ENCODE assay signal across 1 cellular context in the genomic region with DNA sequence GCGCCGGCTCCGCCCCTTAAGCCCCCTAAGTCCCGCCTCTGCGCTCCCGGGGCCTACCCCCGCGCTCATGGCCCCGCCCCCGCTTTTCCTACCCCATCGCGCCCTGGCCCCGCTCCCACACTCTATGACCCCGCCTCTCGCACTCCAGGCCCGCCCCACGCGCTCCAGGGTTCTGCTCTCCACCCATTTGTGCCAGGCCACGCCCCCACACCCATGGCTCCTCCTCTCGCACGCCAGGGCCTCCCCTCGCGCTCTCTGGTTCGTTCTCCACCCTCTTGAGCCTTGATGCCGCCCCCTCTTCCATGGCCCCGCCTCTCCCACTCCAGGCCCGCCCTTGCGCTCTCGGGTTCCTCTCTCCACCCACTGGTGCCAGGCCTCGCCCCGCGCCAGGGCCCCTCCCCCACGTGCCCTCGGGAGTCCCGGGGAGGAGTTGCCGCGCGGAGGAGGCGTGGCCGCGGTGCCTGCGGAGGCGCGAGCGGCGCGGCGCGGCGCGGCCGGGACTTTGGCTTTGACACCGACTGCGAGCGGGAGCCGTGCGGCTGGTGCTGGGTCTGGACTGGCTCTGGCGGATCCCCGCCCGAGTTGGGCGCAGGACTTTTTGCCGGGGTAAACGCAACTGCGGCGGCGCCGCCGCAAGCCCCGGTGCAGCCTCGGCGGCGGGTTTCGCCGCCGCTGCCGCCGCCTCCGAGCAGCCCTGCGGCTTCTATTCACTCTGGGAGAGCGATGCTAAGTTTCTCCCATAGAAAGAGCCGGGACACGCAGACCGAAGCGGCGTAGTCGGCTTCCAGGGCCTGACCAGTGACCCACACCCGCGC.
TF ChIP-seq lines count a peak whose summit lies in the region.

Gene EEPD1, plus strand, starts transcription at position 499 of the 815 bp plus-strand sequence. CDS start 1,071 bp downstream, outside the sequence.

TF ChIP-seq in HepG2, 621 proteins besides CTCF, POLR2A, EP300 and RAD21 (continued from another document and continues in another):
- TF ChIP-seq, protein P1, sequence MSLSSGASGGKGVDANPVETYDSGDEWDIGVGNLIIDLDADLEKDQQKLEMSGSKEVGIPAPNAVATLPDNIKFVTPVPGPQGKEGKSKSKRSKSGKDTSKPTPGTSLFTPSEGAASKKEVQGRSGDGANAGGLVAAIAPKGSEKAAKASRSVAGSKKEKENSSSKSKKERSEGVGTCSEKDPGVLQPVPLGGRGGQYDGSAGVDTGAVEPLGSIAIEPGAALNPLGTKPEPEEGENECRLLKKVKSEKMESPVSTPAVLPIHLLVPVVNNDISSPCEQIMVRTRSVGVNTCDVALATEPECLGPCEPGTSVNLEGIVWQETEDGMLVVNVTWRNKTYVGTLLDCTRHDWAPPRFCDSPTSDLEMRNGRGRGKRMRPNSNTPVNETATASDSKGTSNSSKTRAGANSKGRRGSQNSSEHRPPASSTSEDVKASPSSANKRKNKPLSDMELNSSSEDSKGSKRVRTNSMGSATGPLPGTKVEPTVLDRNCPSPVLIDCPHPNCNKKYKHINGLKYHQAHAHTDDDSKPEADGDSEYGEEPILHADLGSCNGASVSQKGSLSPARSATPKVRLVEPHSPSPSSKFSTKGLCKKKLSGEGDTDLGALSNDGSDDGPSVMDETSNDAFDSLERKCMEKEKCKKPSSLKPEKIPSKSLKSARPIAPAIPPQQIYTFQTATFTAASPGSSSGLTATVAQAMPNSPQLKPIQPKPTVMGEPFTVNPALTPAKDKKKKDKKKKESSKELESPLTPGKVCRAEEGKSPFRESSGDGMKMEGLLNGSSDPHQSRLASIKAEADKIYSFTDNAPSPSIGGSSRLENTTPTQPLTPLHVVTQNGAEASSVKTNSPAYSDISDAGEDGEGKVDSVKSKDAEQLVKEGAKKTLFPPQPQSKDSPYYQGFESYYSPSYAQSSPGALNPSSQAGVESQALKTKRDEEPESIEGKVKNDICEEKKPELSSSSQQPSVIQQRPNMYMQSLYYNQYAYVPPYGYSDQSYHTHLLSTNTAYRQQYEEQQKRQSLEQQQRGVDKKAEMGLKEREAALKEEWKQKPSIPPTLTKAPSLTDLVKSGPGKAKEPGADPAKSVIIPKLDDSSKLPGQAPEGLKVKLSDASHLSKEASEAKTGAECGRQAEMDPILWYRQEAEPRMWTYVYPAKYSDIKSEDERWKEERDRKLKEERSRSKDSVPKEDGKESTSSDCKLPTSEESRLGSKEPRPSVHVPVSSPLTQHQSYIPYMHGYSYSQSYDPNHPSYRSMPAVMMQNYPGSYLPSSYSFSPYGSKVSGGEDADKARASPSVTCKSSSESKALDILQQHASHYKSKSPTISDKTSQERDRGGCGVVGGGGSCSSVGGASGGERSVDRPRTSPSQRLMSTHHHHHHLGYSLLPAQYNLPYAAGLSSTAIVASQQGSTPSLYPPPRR (CRISPR knock-in tag; IDR thresholded peaks at IDR 0.05; ENCODE audit: borderline replicate concordance), result no peak
- no peak for TF ChIP-seq DNMT1 (CRISPR knock-in tag; IDR thresholded peaks at IDR 0.05)
- TF ChIP-seq ASH2L (IDR thresholded peaks at IDR 0.05; ENCODE audit: insufficient read length, low read depth, low read length), result peak; percentile 60
- no peak for TF ChIP-seq MAFF (IDR thresholded peaks at IDR 0.05; ENCODE audit: low read depth, low read length)
- 0 out of 2 replicates have a peak, but pooled peaks have one; percentile 9 for TF ChIP-seq ZNF670 (CRISPR knock-in tag; IDR thresholded peaks at IDR 0.05; ENCODE audit: borderline replicate concordance)
- peak; percentile 20; the same call in 1 of the 2 replicates for TF ChIP-seq CREB1 (IDR thresholded peaks at IDR 0.05)
- TF ChIP-seq CREB1 (CRISPR knock-in tag; IDR thresholded peaks at IDR 0.05), result no peak
- TF ChIP-seq HNRNPUL1 (IDR thresholded peaks at IDR 0.05; ENCODE audit: low read depth, low read length), result no peak; the same call in 1 of the 2 replicates
- no peak for TF ChIP-seq ZMYM3 (CRISPR knock-in tag; IDR thresholded peaks at IDR 0.05)
- TF ChIP-seq THYN1 (CRISPR knock-in tag; IDR thresholded peaks at IDR 0.05; ENCODE audit: borderline replicate concordance, low read depth), result no peak
- no peak for TF ChIP-seq TERF1 (CRISPR knock-in tag; IDR thresholded peaks at IDR 0.05)
- no peak for TF ChIP-seq CBX1 (IDR thresholded peaks at IDR 0.05; ENCODE audit: low read depth)
- TF ChIP-seq, protein P2, sequence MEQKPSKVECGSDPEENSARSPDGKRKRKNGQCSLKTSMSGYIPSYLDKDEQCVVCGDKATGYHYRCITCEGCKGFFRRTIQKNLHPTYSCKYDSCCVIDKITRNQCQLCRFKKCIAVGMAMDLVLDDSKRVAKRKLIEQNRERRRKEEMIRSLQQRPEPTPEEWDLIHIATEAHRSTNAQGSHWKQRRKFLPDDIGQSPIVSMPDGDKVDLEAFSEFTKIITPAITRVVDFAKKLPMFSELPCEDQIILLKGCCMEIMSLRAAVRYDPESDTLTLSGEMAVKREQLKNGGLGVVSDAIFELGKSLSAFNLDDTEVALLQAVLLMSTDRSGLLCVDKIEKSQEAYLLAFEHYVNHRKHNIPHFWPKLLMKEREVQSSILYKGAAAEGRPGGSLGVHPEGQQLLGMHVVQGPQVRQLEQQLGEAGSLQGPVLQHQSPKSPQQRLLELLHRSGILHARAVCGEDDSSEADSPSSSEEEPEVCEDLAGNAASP (CRISPR knock-in tag; IDR thresholded peaks at IDR 0.05; ENCODE audit: borderline replicate concordance), result 0 out of 2 replicates have a peak, but pooled peaks have one; percentile 38
- no peak for TF ChIP-seq JARID2 (CRISPR knock-in tag; IDR thresholded peaks at IDR 0.05; ENCODE audit: insufficient replicate concordance)
- no peak for TF ChIP-seq ZNF556 (CRISPR knock-in tag; IDR thresholded peaks at IDR 0.05; ENCODE audit: borderline replicate concordance)
- no peak for TF ChIP-seq ZNF547 (CRISPR knock-in tag; IDR thresholded peaks at IDR 0.05)
- no peak for TF ChIP-seq ZNF530 (CRISPR knock-in tag; IDR thresholded peaks at IDR 0.05; ENCODE audit: low read depth)
- TF ChIP-seq, protein P3, sequence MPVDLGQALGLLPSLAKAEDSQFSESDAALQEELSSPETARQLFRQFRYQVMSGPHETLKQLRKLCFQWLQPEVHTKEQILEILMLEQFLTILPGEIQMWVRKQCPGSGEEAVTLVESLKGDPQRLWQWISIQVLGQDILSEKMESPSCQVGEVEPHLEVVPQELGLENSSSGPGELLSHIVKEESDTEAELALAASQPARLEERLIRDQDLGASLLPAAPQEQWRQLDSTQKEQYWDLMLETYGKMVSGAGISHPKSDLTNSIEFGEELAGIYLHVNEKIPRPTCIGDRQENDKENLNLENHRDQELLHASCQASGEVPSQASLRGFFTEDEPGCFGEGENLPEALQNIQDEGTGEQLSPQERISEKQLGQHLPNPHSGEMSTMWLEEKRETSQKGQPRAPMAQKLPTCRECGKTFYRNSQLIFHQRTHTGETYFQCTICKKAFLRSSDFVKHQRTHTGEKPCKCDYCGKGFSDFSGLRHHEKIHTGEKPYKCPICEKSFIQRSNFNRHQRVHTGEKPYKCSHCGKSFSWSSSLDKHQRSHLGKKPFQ (CRISPR knock-in tag; IDR thresholded peaks at IDR 0.05; ENCODE audit: insufficient replicate concordance), result no peak
- TF ChIP-seq, protein P4, sequence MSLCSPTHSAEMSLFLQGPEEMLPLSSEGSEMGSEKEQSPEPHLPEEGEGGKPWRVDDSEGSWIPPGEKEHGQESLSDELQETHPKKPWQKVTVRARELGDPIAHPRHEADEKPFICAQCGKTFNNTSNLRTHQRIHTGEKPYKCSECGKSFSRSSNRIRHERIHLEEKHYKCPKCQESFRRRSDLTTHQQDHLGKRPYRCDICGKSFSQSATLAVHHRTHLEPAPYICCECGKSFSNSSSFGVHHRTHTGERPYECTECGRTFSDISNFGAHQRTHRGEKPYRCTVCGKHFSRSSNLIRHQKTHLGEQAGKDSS (CRISPR knock-in tag; IDR thresholded peaks at IDR 0.05; ENCODE audit: borderline replicate concordance, low read depth), result peak; percentile 17; the same call in 1 of the 2 replicates
- no peak for TF ChIP-seq ATF6 (CRISPR knock-in tag; conservative IDR thresholded peaks at IDR 0.05)
- TF ChIP-seq, protein P5, sequence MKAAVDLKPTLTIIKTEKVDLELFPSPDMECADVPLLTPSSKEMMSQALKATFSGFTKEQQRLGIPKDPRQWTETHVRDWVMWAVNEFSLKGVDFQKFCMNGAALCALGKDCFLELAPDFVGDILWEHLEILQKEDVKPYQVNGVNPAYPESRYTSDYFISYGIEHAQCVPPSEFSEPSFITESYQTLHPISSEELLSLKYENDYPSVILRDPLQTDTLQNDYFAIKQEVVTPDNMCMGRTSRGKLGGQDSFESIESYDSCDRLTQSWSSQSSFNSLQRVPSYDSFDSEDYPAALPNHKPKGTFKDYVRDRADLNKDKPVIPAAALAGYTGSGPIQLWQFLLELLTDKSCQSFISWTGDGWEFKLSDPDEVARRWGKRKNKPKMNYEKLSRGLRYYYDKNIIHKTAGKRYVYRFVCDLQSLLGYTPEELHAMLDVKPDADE (CRISPR knock-in tag; IDR thresholded peaks at IDR 0.05), result no peak
- TF ChIP-seq FOSL1 (CRISPR knock-in tag; IDR thresholded peaks at IDR 0.05; ENCODE audit: borderline replicate concordance), result no peak
- no peak for TF ChIP-seq SP140L (CRISPR knock-in tag; IDR thresholded peaks at IDR 0.05; ENCODE audit: borderline replicate concordance)
- TF ChIP-seq MXI1 (IDR thresholded peaks at IDR 0.05; ENCODE audit: borderline replicate concordance, low read depth, low read length), result peak; percentile 91; the same call in 2 of the 3 replicates
- no peak for TF ChIP-seq ZNF138 (CRISPR knock-in tag; IDR thresholded peaks at IDR 0.05; ENCODE audit: low read depth)
- no peak for TF ChIP-seq NFKB2 (CRISPR knock-in tag; IDR thresholded peaks at IDR 0.05; ENCODE audit: borderline replicate concordance)
- TF ChIP-seq RXRA (CRISPR knock-in tag; IDR thresholded peaks at IDR 0.05), result no peak; the same call in 1 of the 2 replicates
- peak; percentile 39 for TF ChIP-seq YY1 (IDR thresholded peaks at IDR 0.05; ENCODE audit: insufficient read depth, insufficient replicate concordance, low read depth, low read length)
- no peak for TF ChIP-seq RCOR2 (CRISPR knock-in tag; IDR thresholded peaks at IDR 0.05)
- no peak for TF ChIP-seq NPAS2 (CRISPR knock-in tag; IDR thresholded peaks at IDR 0.05; ENCODE audit: borderline replicate concordance)
- no peak for TF ChIP-seq KLF12 (CRISPR knock-in tag; IDR thresholded peaks at IDR 0.05; ENCODE audit: borderline replicate concordance)
- TF ChIP-seq RBAK (CRISPR knock-in tag; IDR thresholded peaks at IDR 0.05), result no peak
- no peak for TF ChIP-seq ZNF7 (CRISPR knock-in tag; IDR thresholded peaks at IDR 0.05)
